36 cellular contexts compared by ENCODE assay signal in the genomic region with DNA sequence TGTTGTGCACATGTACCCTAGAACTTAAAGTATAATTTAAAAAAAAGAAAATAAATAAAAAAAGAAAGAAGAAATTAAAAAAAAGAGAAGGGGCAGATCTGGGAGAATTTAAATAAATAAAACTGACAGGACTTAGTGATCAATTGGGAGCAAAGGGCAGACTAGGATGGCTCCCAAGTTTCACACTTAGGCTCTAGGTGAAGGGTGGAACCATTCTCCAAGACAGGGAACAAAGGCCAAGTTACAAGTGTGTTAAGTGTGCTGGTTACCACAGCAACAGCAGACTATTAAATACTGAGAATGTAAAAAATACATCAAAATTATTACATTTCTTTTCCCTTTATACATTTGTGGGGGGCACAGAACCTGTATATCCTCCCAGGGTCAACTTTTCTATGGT. TPM values are rescaled to one million over a fixed set of nuclear protein-coding genes. Genes with fewer than 3 reads are reported as not detected.
"Had no signal": no experiment of that assay in that cellular context is flagged by ENCODE, and none has a peak within 500 bp of the region (broad histone marks: within the 10 kb centered on the region; RNA-seq: fewer than 3 reads in every experiment).

No MANE protein-coding gene starts in this region.

- H3K9me3 Mint-ChIP-seq: activated CD4-positive, alpha-beta T cell treated with anti-CD3 and anti-CD28 coated beads, Interleukin-2, amount 10 ng/mL, durations not matched to agents 24 days and 14 days; activated CD8-positive, alpha-beta T cell treated with anti-CD3 and anti-CD28 coated beads for 36 hours; activated naive CD4-positive, alpha-beta T cell treated with anti-CD3 and anti-CD28 coated beads, Interleukin-2, amount 50 U/mL, for 24 hours; activated naive CD8-positive, alpha-beta T cell treated with anti-CD3 and anti-CD28 coated beads, Interleukin-2, amount 10 ng/mL, durations not matched to agents 7 days and 5 days; activated T-cell treated with anti-CD3 and anti-CD28 coated beads, Interleukin-2, amount 50 U/mL, for 72 hours; activated T-helper 17 cell treated with anti-CD3 and anti-CD28 coated beads, Interleukin-2, amount 50 U/mL, for 72 hours had no signal

- H3K27me3 Mint-ChIP-seq: activated CD4-positive, alpha-beta T cell treated with anti-CD3 and anti-CD28 coated beads, Interleukin-2, amount 10 ng/mL, durations not matched to agents 24 days and 14 days; activated CD8-positive, alpha-beta T cell treated with anti-CD3 and anti-CD28 coated beads for 36 hours; activated naive CD4-positive, alpha-beta T cell treated with anti-CD3 and anti-CD28 coated beads, Interleukin-2, amount 50 U/mL, for 24 hours; activated naive CD8-positive, alpha-beta T cell treated with anti-CD3 and anti-CD28 coated beads, Interleukin-2, amount 10 ng/mL, durations not matched to agents 7 days and 5 days; activated T-helper 17 cell treated with anti-CD3 and anti-CD28 coated beads, Interleukin-2, amount 50 U/mL, for 72 hours had no signal

- H3K27me3 ChIP-seq: body of pancreas had no signal

- DNase-seq: activated CD4-positive, alpha-beta T cell treated with anti-CD3 and anti-CD28 coated beads, Interleukin-2, amount 10 ng/mL, durations not matched to agents 24 days and 14 days; activated CD4-positive, alpha-beta T cell treated with anti-CD3 and anti-CD28 coated beads, Interleukin-2, amount 50 U/mL, for 4 hours; activated CD8-positive, alpha-beta T cell treated with anti-CD3 and anti-CD28 coated beads for 36 hours; activated effector memory CD4-positive, alpha-beta T cell treated with anti-CD3 and anti-CD28 coated beads, Interleukin-2, amount 50 U/mL, for 16 hours; activated naive CD4-positive, alpha-beta T cell; activated naive CD8-positive, alpha-beta T cell treated with anti-CD3 and anti-CD28 coated beads, Interleukin-2, amount 10 ng/mL, durations not matched to agents 7 days and 5 days; activated T-cell treated with anti-CD3 and anti-CD28 coated beads, Interleukin-2, amount 50 U/mL, for 1 hour; activated T-cell treated with anti-CD3 and anti-CD28 coated beads, Interleukin-2, amount 50 U/mL, for 72 hours; amygdala; body of pancreas; caudate nucleus; cerebellar nuclear complex; Kasumi-1; KG1; MM.1S; MV-4-11; NCI-H1092; NCI-H146; NCI-H187; NCI-H2029 treated with DMSO at 0.1 percent for 48 hours; NCI-H2107; NCI-H345; NCI-H510A; NCI-H526; NCI-H748 treated with DMSO at 0.1 percent for 48 hours; Right ventricle myocardium superior; SW 1271; T-helper 1 cell; T-helper 2 cell; T-helper 9 cell had no signal

- H3K9me3 ChIP-seq: body of pancreas had no signal

- H3K27ac Mint-ChIP-seq: activated CD4-positive, alpha-beta T cell treated with anti-CD3 and anti-CD28 coated beads, Interleukin-2, amount 10 ng/mL, durations not matched to agents 24 days and 14 days; activated CD8-positive, alpha-beta T cell treated with anti-CD3 and anti-CD28 coated beads for 36 hours; activated naive CD4-positive, alpha-beta T cell treated with anti-CD3 and anti-CD28 coated beads, Interleukin-2, amount 50 U/mL, for 24 hours; activated naive CD8-positive, alpha-beta T cell treated with anti-CD3 and anti-CD28 coated beads, Interleukin-2, amount 10 ng/mL, durations not matched to agents 7 days and 5 days; activated T-cell treated with anti-CD3 and anti-CD28 coated beads, Interleukin-2, amount 50 U/mL, for 72 hours; activated T-helper 17 cell treated with anti-CD3 and anti-CD28 coated beads, Interleukin-2, amount 50 U/mL, for 72 hours had no signal

- ATAC-seq: activated CD8-positive, alpha-beta T cell treated with anti-CD3 and anti-CD28 coated beads for 36 hours; activated T-cell treated with anti-CD3 and anti-CD28 coated beads, Interleukin-2, amount 50 U/mL, for 72 hours; activated T-helper 17 cell treated with anti-CD3 and anti-CD28 coated beads, Interleukin-2, amount 50 U/mL, for 72 hours; body of pancreas had no signal

- H3K4me1 ChIP-seq: body of pancreas had no signal

- H3K27ac ChIP-seq: body of pancreas had no signal

- H3K4me3 ChIP-seq: body of pancreas had no signal

- H3K4me3 Mint-ChIP-seq: activated CD4-positive, alpha-beta T cell treated with anti-CD3 and anti-CD28 coated beads, Interleukin-2, amount 10 ng/mL, durations not matched to agents 24 days and 14 days; activated CD8-positive, alpha-beta T cell treated with anti-CD3 and anti-CD28 coated beads for 36 hours; activated naive CD4-positive, alpha-beta T cell treated with anti-CD3 and anti-CD28 coated beads, Interleukin-2, amount 50 U/mL, for 24 hours; activated naive CD8-positive, alpha-beta T cell treated with anti-CD3 and anti-CD28 coated beads, Interleukin-2, amount 10 ng/mL, durations not matched to agents 7 days and 5 days; activated T-cell treated with anti-CD3 and anti-CD28 coated beads, Interleukin-2, amount 50 U/mL, for 72 hours; activated T-helper 17 cell treated with anti-CD3 and anti-CD28 coated beads, Interleukin-2, amount 50 U/mL, for 72 hours had no signal

RNA-seq across cellular contexts. Expression of a gene that starts 36.4 kb away (rescaled TPM):
- total RNA-seq: activated CD4-positive, alpha-beta T cell treated with anti-CD3 and anti-CD28 coated beads, Interleukin-2, amount 10 ng/mL, durations not matched to agents 24 days and 14 days; activated CD8-positive, alpha-beta memory T cell treated with anti-CD3 and anti-CD28 coated beads for 36 hours; activated CD8-positive, alpha-beta T cell treated with anti-CD3 and anti-CD28 coated beads for 36 hours; activated naive CD8-positive, alpha-beta T cell treated with anti-CD3 and anti-CD28 coated beads, Interleukin-2, amount 10 ng/mL, durations not matched to agents 7 days and 5 days; activated T-cell treated with anti-CD3 and anti-CD28 coated beads, Interleukin-2, amount 50 U/mL, for 72 hours; activated T-helper 17 cell treated with anti-CD3 and anti-CD28 coated beads, Interleukin-2, amount 50 U/mL, for 72 hours; bronchial epithelial cell; OCI-LY7; Right ventricle myocardium superior had no signal
- polyA plus RNA-seq: adipose tissue had no signal
